ENCODE assay signal across 15 cellular contexts in the genomic region with DNA sequence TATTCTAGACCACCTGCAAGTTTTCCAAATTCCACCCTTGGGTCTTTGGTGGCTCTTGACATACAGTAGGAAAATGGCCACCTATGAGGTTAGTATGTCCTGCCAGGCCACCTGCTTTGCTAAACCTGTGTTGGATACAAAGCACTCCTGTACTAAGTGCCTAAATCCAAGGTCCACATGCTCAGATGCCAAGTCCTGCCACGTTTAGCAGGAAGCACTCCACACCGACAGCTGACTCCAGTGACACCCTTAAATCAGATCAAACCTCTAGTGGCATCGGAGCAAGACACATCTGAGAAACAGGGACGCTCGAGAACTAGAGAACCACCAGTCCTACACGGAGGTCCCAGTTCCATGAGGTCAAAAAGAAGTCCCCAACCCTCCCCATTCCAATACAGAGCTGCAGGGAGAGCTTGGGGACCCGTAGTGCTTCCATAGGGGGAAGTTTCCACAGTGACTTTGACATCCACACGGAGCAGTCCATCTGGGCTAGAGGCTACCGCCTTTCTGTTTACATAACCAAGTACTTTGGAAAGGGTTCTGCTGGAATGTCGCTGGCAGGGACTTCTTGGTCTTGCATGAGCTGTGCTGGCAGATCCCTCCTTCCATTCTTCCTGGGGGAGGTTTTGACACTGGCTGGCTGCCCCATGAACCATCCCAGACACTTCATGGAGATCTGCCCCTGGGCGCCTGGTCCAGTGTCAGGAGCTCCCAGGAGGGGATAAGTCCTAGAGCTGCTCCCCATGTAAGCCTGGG.
DNase-seq lines count a peak whose midpoint lies in the region; FAIRE-seq and TF ChIP-seq lines count a peak whose summit lies in the region.
"Had no signal": no experiment of that assay in that cellular context is flagged by ENCODE, and none has a peak within 500 bp of the region (broad histone marks: within the 10 kb centered on the region; RNA-seq: fewer than 3 reads in every experiment).

No MANE protein-coding gene starts in this region.

- no peaks in the 10 kb centered on the region for H3K27me3 ChIP-seq in uterus
- H3K27me3 ChIP-seq: dorsolateral prefrontal cortex had no signal

- H3K36me3 ChIP-seq in mesodermal cell (ENCODE audit: control insufficient read depth, insufficient read depth, low read length) = peaks cover 16% of the 10 kb centered on the region
- no peaks in the 10 kb centered on the region for H3K36me3 ChIP-seq in uterus

- H3K4me1 ChIP-seq in mesodermal cell (ENCODE audit: control insufficient read depth, insufficient read depth, low read length, poor library complexity, severe bottlenecking) = peaks cover 36% of the 10 kb centered on the region
- H3K4me1 ChIP-seq in uterus = no peaks in the 10 kb centered on the region

- DNase-seq in RCC 7860 (ENCODE audit: low spot score) (peak; percentile 21), foreskin fibroblast (peak; percentile 62 to 71), uterus (peak; percentile 33 to 46), GM19238 (ENCODE audit: insufficient read length, low spot score) (no peak), erythroblast (lab: John Stamatoyannopoulos, UW) (no peak)
- no peak for DNase-seq in activated CD4-positive, alpha-beta T cell treated with anti-CD3 and anti-CD28 coated beads for 4 hours
- DNase-seq: activated CD4-positive, alpha-beta memory T cell treated with anti-CD3 and anti-CD28 coated beads, Interleukin-2, amount 10 ng/mL, durations not matched to agents 7 days and 5 days; activated naive CD4-positive, alpha-beta T cell treated with anti-CD3 and anti-CD28 coated beads, Interleukin-2, amount 50 U/mL, for 16 hours; COR-L47; dorsolateral prefrontal cortex; naive thymus-derived CD4-positive, alpha-beta T cell; NCI-H2029; stimulated activated CD4-positive, alpha-beta T cell treated with anti-CD3 and anti-CD28 coated beads, Interleukin-15, amount 100 ng/mL, for 24 hours had no signal

- no peak overlapping the region for H3K4me3 ChIP-seq in foreskin fibroblast (ENCODE audit: low read depth in 1 of 2, low read length in 2 of 2)
- H3K4me3 ChIP-seq in mesodermal cell (ENCODE audit: extremely low read depth, insufficient read depth, low read length, poor library complexity, severe bottlenecking) = no peak overlapping the region
- no peak overlapping the region for H3K4me3 ChIP-seq in uterus
- H3K4me3 ChIP-seq: dorsolateral prefrontal cortex had no signal

- intact Hi-C loops in uterus (cut with DNase I; ENCODE audit: low total_unique reads) = no loop called here

- 84% methylated on average over 5 of the region's 11 CpGs for WGBS in mesodermal cell (ENCODE audit: insufficient coverage in 2 of 2), 2 experiments

- H3K9me3 ChIP-seq in mesodermal cell (ENCODE audit: control insufficient read depth, low read length) = no peaks in the 10 kb centered on the region
- H3K9me3 ChIP-seq in uterus = no peaks in the 10 kb centered on the region

- peak overlapping the region; percentile 2 for H3K27ac ChIP-seq in mesodermal cell (ENCODE audit: low read depth, low read length, severe bottlenecking)
- H3K27ac ChIP-seq in uterus = peak overlapping the region in 1 of 2 donors; percentile 2

- FAIRE-seq in RCC 7860 (lab: Jason Lieb, UNC) = no peak
- FAIRE-seq: H54 had no signal

- no peak for TF ChIP-seq CTCF in foreskin fibroblast (IDR thresholded peaks at IDR 0.05; ENCODE audit: low read depth, low read length)
- no peak for TF ChIP-seq CTCF in uterus (IDR thresholded peaks at IDR 0.05)

- TF ChIP-seq POLR2A in uterus (IDR thresholded peaks at IDR 0.05) (no peak), erythroblast (IDR thresholded peaks at IDR 0.05; ENCODE audit: low read length) (no peak)

Comparison
In these comparisons a context has a peak if more than half of its experiments do, and no peak if none do; other contexts are left out.
1. DNase-seq: peak in RCC 7860 (single experiment), foreskin fibroblast (2 of 2) and uterus (2 of 2); none in GM19238 (single experiment), erythroblast (0 of 2) and activated CD4-positive, alpha-beta T cell treated with anti-CD3 and anti-CD28 coated beads for 4 hours (0 of 2).